ENCODE assay signal across 1 cellular context in the genomic region with DNA sequence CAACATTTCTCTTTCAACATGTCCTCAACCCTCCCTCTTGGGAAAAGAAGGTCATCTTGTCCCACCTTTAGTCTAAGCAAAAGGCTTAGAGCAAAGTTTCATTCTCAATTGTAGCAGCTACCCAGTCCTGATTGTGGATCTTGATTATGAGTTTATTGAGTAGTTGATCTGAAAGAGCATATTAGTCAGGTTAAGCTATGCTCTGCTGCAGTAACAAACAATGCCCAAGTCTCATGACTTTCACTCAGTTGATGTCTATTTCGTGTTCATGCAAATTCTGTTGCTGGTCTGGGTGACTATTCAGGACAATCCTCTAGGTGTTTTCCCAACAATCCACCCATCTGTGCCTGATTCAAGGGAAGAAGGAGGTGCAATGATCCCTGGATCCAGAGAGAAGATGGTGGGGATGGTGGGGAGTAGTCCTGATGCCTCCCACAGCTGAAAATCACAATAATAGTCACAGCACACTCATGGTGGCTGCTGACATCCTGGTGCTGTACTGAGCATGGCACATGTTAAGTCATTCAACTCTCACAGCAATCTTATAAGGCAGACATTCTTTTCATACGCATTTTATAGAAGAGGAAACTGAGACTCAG.
TF ChIP-seq lines count a peak whose summit lies in the region.

No MANE protein-coding gene starts in this region.

TF ChIP-seq in HepG2, 621 proteins besides CTCF, POLR2A, EP300 and RAD21:
- no peak for TF ChIP-seq ZFP36 (IDR thresholded peaks at IDR 0.05; ENCODE audit: borderline replicate concordance, low read depth, low read length, partially characterized antibody)
- no peak for TF ChIP-seq CHCHD3 (CRISPR knock-in tag; IDR thresholded peaks at IDR 0.05)
- TF ChIP-seq ZNF12 (CRISPR knock-in tag; IDR thresholded peaks at IDR 0.05), result peak; percentile 98
